ENCODE assay signal across 11 cellular contexts in the genomic region with DNA sequence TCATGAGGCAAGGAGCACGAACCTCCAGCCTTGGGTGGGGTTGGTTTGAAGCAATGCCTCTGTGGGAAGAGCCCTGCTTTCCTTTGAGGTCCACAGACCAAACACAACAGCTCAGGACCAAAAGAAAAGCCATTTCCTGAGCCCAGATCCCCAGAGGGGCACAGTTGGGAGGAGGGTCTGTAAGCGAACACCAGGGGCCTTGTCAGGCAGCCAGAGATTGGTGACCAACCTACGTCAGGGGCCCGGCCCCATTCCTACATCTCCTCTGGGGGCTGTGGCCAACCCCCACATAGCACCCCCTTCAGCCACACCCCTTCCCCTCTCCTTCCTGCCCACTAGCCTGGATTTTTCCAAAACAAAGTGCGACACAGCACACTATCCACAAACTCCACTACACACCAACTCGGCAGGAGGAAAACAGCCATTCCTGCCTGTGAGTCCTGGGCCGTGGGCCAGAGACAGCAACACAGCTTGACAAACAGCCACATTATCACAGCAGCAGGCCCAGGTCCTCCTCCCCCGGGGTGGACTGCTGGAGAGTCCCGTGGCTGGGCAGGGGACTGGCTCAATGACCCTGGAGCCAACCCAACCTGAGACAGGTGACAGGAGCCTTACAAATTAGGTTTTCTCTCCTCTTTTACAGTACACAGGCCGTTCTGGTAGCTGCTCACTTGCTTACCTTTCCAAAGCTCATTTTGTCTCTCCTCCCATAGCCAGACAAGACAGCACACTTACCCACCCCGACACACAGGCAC.
A peak's percentile ranks its signal among the peaks of the same experiment; 100 is the strongest.
DNase-seq lines count a peak whose midpoint lies in the region; ATAC-seq and TF ChIP-seq lines count a peak whose summit lies in the region.
"Had no signal": no experiment of that assay in that cellular context is flagged by ENCODE, and none has a peak within 500 bp of the region (broad histone marks: within the 10 kb centered on the region; RNA-seq: fewer than 3 reads in every experiment).

No MANE protein-coding gene starts in this region.

- DNase-seq in Caco-2 (no peak), left kidney (ENCODE audit: low read depth, low spot score) (peak; percentile 79), gastrocnemius medialis (peak; percentile 68 to 78), cerebellum (ENCODE audit: low spot score) (no peak), GM13976 (ENCODE audit: low spot score) (no peak), GM19238 (ENCODE audit: insufficient read length, low spot score) (no peak)
- DNase-seq: activated B cell treated with CpG ODN at 0.5 μM for 24 hours, NCI-H510A treated with DMSO at 0.1 percent for 48 hours had no signal

- TF ChIP-seq CTCF in Caco-2 (IDR thresholded peaks at IDR 0.05; ENCODE audit: insufficient read depth in 1 of 2, low read depth in 1 of 2, low read length in 1 of 2, severe bottlenecking in 1 of 2, unreplicated experiment in 1 of 2), result no peak
- no peak for TF ChIP-seq CTCF in gastrocnemius medialis (IDR thresholded peaks at IDR 0.05 in 4 of 5, conservative IDR thresholded peaks at IDR 0.05 in 1 of 5)
- TF ChIP-seq CTCF in GM13976 (IDR thresholded peaks at IDR 0.05; ENCODE audit: borderline replicate concordance, control extremely low read depth, extremely low read depth, insufficient read depth, missing control alignments), result no peak

- no peak overlapping the region for H3K4me3 Mint-ChIP-seq in Caco-2 (ENCODE audit: unreplicated experiment)
- H3K4me3 Mint-ChIP-seq: activated B cell treated with CpG ODN at 0.5 μM for 24 hours had no signal

- POLR2A ChIA-PET in Caco-2 (lab: Charles Lee), result no interaction called here

- no TSS peak for BruUV-seq in Caco-2 (replicated peaks; lab: Mats Ljungman, UMichigan)

- no peaks in the 10 kb centered on the region for H3K36me3 Mint-ChIP-seq in Caco-2 (ENCODE audit: insufficient read depth, unreplicated experiment)

- peak overlapping the region; percentile 1 for H3K27ac Mint-ChIP-seq in Caco-2 (ENCODE audit: unreplicated experiment)
- H3K27ac Mint-ChIP-seq: activated B cell treated with CpG ODN at 0.5 μM for 24 hours had no signal

- H3K4me3 ChIP-seq in Caco-2 (ENCODE audit: low read depth, low read length) (no peak overlapping the region), gastrocnemius medialis (peak overlapping the region; percentile 1 to 13 (median 3))
- H3K4me3 ChIP-seq: cardiac muscle cell had no signal

- no peaks in the 10 kb centered on the region for H3K36me3 ChIP-seq in Caco-2 (ENCODE audit: control insufficient read depth, insufficient read depth, low read length)
- H3K36me3 ChIP-seq in gastrocnemius medialis, result no peaks in the 10 kb centered on the region
- H3K36me3 ChIP-seq: cardiac muscle cell had no signal

- no peaks in the 10 kb centered on the region for H3K27me3 ChIP-seq in Caco-2 (replicated peaks; ENCODE audit: control insufficient read depth, insufficient read depth, low read length)
- no peaks in the 10 kb centered on the region for H3K27me3 ChIP-seq in gastrocnemius medialis
- H3K27me3 ChIP-seq: cardiac muscle cell had no signal

- peak; percentile 4 to 10 for ATAC-seq in gastrocnemius medialis
- no peak for ATAC-seq in HG03139 (IDR thresholded peaks at IDR 0.05; ENCODE audit: unreplicated experiment)

- peaks cover 26% of the 10 kb centered on the region for H3K4me1 Mint-ChIP-seq in Caco-2 (ENCODE audit: low read depth, unreplicated experiment)

- intact Hi-C loops in Caco-2 (cut with micrococcal nuclease; ENCODE audit: unreplicated experiment), result loop anchor here (2.0 kb wide), 2 partner anchors 15 to 41 kb away; no protein-coding TSS in a partner anchor
- intact Hi-C loops in gastrocnemius medialis (cut with DNase I; ENCODE audit: low total_unique reads), result loop anchor here (1.0 to 10.0 kb wide), 6 partner anchors 18 to 1209 kb away; a partner anchor contains a TSS

- H3K9me3 Mint-ChIP-seq in Caco-2 (ENCODE audit: unreplicated experiment), result no peaks in the 10 kb centered on the region
- H3K9me3 Mint-ChIP-seq: activated B cell treated with CpG ODN at 0.5 μM for 24 hours had no signal

- no peaks in the 10 kb centered on the region for H3K27me3 Mint-ChIP-seq in Caco-2 (ENCODE audit: insufficient read depth, unreplicated experiment)

- TF ChIP-seq POLR2A in gastrocnemius medialis (IDR thresholded peaks at IDR 0.05), result peak; percentile 48 to 63

- in situ Hi-C loops in gastrocnemius medialis (cut with MboI; ENCODE audit: low sequenced_read_pairs in 4 of 4), result no loop called here
- in situ Hi-C loops in GM13976 (cut with MboI; ENCODE audit: low sequenced_read_pairs, unreplicated experiment), result no loop called here

- H3K27ac ChIP-seq in cingulate gyrus (ENCODE audit: low read depth, low read length) (peak overlapping the region; percentile 71), gastrocnemius medialis (peak overlapping the region; percentile 87 to 94 (median 92))
- H3K27ac ChIP-seq: cardiac muscle cell had no signal

- H3K9me3 ChIP-seq in Caco-2, result no peaks in the 10 kb centered on the region
- no peaks in the 10 kb centered on the region for H3K9me3 ChIP-seq in gastrocnemius medialis

- H3K4me1 ChIP-seq in Caco-2, result peaks cover 52% of the 10 kb centered on the region
- H3K4me1 ChIP-seq in gastrocnemius medialis, result peaks cover 86 to 94% of the 10 kb centered on the region in 2 donors

- CTCF ChIA-PET in Caco-2 (lab: Charles Lee), result no interaction called here

Comparison
In these comparisons a context has a peak if more than half of its experiments do, and no peak if none do; other contexts are left out.
1. DNase-seq: peak in left kidney (single experiment) and gastrocnemius medialis (2 of 2); none in Caco-2 (0 of 2), cerebellum (single experiment), GM13976 (single experiment) and GM19238 (single experiment).